Comparison of ENCODE assay signal across 28 cellular contexts in the genomic region with DNA sequence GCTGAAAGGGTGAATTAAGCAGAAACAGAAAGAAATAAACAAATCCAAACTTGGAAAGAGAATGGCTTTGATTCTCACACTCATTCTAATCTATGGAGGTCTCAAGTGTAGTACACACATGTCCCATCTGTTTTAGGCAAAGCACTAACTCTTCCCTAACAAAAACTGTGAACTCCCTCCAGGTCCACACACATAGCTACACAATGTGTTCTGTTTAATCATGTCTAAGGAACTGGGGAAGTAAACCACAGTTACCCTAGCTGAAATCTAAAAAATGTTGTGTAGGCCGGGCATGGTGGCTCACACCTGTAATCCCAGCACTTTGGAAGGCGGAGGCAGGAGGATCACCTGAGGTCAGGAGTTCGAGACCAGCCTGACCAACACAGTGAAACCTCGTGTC.
A peak's percentile ranks its signal among the peaks of the same experiment; 100 is the strongest.
DNase-seq lines count a peak whose midpoint lies in the region; ATAC-seq, FAIRE-seq and TF ChIP-seq lines count a peak whose summit lies in the region.
"Had no signal": no experiment of that assay in that cellular context is flagged by ENCODE, and none has a peak within 500 bp of the region (broad histone marks: within the 10 kb centered on the region; RNA-seq: fewer than 3 reads in every experiment).

No MANE protein-coding gene starts in this region.

- no peaks in the 10 kb centered on the region for H3K36me3 Mint-ChIP-seq in osteocyte (ENCODE audit: unreplicated experiment)
- H3K36me3 Mint-ChIP-seq: naive B cell had no signal

- peak; percentile 23 for DNase-seq in PC-3
- peak; percentile 37 for DNase-seq in bronchial epithelial cell (ENCODE audit: low read depth)
- no peak for DNase-seq in osteocyte (ENCODE audit: extremely low spot score, unreplicated experiment)
- DNase-seq in testis = no peak
- DNase-seq in DMS153 (lab: John Stamatoyannopoulos, UW) = no peak
- DNase-seq in superior temporal gyrus (ENCODE audit: extremely low spot score) = no peak
- DNase-seq: activated CD4-positive, alpha-beta T cell treated with anti-CD3 and anti-CD28 coated beads, Interleukin-2, amount 10 ng/mL, durations not matched to agents 24 days and 14 days; activated naive CD4-positive, alpha-beta T cell; activated T-cell treated with anti-CD3 and anti-CD28 coated beads, Interleukin-2, amount 50 U/mL, for 24 hours; colonic mucosa; effector CD8-positive, alpha-beta T cell; GDM1; H9; KBM-7; naive B cell; NCI-H1436 treated with DMSO at 0.1 percent for 48 hours; SHP77 treated with DMSO at 0.1 percent for 48 hours; sigmoid colon; stimulated activated naive CD4-positive, alpha-beta T cell treated with Interleukin-2 at 50 U/mL for 16 hours; T1000; tibial artery had no signal

- H3K27me3 Mint-ChIP-seq in osteocyte (ENCODE audit: unreplicated experiment) = no peaks in the 10 kb centered on the region
- H3K27me3 Mint-ChIP-seq: activated CD4-positive, alpha-beta T cell treated with anti-CD3 and anti-CD28 coated beads, Interleukin-2, amount 10 ng/mL, durations not matched to agents 24 days and 14 days; naive B cell had no signal

- FAIRE-seq in bronchial epithelial cell (lab: Jason Lieb, UNC) = no peak
- FAIRE-seq: frontal cortex had no signal

- BruUV-seq in PC-3 (replicated peaks; lab: Mats Ljungman, UMichigan) = no TSS peak

- no peak overlapping the region for H3K4me3 Mint-ChIP-seq in osteocyte (ENCODE audit: unreplicated experiment)
- H3K4me3 Mint-ChIP-seq: activated CD4-positive, alpha-beta T cell treated with anti-CD3 and anti-CD28 coated beads, Interleukin-2, amount 10 ng/mL, durations not matched to agents 24 days and 14 days; activated T-cell treated with anti-CD3 and anti-CD28 coated beads, Interleukin-2, amount 50 U/mL, for 24 hours; H9; naive B cell had no signal

- H3K4me1 ChIP-seq in ACC112 (ENCODE audit: control insufficient read depth, insufficient read depth, low read length, unreplicated experiment) (peaks cover 73% of the 10 kb centered on the region), PC-3 (ENCODE audit: insufficient read depth, low read length) (peaks cover 85% of the 10 kb centered on the region), testis (no peaks in the 10 kb centered on the region)
- H3K4me1 ChIP-seq: BLaER1 treated with 17β-estradiol and CSF1 and Interleukin-3, amounts not matched to agents 10 nM and 100 nM; colonic mucosa; prostate gland; sigmoid colon had no signal

- H3K27ac ChIP-seq in ACC112 (ENCODE audit: low read depth, low read length) = peak overlapping the region; percentile 97
- peak overlapping the region; percentile 100 for H3K27ac ChIP-seq in PC-3 (ENCODE audit: low read length)
- no peak overlapping the region for H3K27ac ChIP-seq in testis
- H3K27ac ChIP-seq: BLaER1 treated with 17β-estradiol and CSF1 and Interleukin-3, amounts not matched to agents 10 nM and 100 nM; colonic mucosa; neutrophil; prostate gland; sigmoid colon had no signal

- H3K27me3 ChIP-seq in ACC112 (ENCODE audit: insufficient read depth, low read length) = no peaks in the 10 kb centered on the region
- no peaks in the 10 kb centered on the region for H3K27me3 ChIP-seq in PC-3 (ENCODE audit: low read length)
- H3K27me3 ChIP-seq in bronchial epithelial cell (ENCODE audit: control insufficient read depth, insufficient read depth, low read length) = no peaks in the 10 kb centered on the region
- H3K27me3 ChIP-seq in testis = no peaks in the 10 kb centered on the region
- H3K27me3 ChIP-seq: BLaER1 treated with 17β-estradiol and CSF1 and Interleukin-3, amounts not matched to agents 10 nM and 100 nM; colonic mucosa; MG63; neutrophil; sigmoid colon; tibial artery had no signal

- POLR2A ChIA-PET in PC-3 (lab: Charles Lee; ENCODE audit: unreplicated experiment) = no interaction called here

- H3K4me2 ChIP-seq in PC-3 (ENCODE audit: low read length) = peak overlapping the region; percentile 37
- H3K4me2 ChIP-seq: BLaER1 treated with 17β-estradiol and CSF1 and Interleukin-3, amounts not matched to agents 10 nM and 100 nM had no signal

- H3K9me3 ChIP-seq in PC-3 (ENCODE audit: low read length) = no peaks in the 10 kb centered on the region
- no peaks in the 10 kb centered on the region for H3K9me3 ChIP-seq in testis
- H3K9me3 ChIP-seq: BLaER1 treated with 17β-estradiol and CSF1 and Interleukin-3, amounts not matched to agents 10 nM and 100 nM; colonic mucosa; MG63; neutrophil; prostate gland; sigmoid colon; tibial artery had no signal

- intact Hi-C loops in PC-3 (cut with micrococcal nuclease) (loop anchor here (1.0 to 2.0 kb wide), 7 partner anchors 28 to 117 kb away; no protein-coding TSS in a partner anchor), testis (cut with DNase I; ENCODE audit: low total_unique reads) (no loop called here)

- CTCF ChIA-PET in PC-3 (lab: Charles Lee) = interaction anchor here (1.1 kb wide), 1 partner anchor 61 kb away, joined by 3 read pairs; no protein-coding TSS in a partner anchor

- H3K9me3 Mint-ChIP-seq in osteocyte (ENCODE audit: unreplicated experiment) = no peaks in the 10 kb centered on the region
- H3K9me3 Mint-ChIP-seq: activated CD4-positive, alpha-beta T cell treated with anti-CD3 and anti-CD28 coated beads, Interleukin-2, amount 10 ng/mL, durations not matched to agents 24 days and 14 days; activated T-cell treated with anti-CD3 and anti-CD28 coated beads, Interleukin-2, amount 50 U/mL, for 24 hours; H9 had no signal

- ATAC-seq in PC-3 (no peak), GM19395 (IDR thresholded peaks at IDR 0.05; ENCODE audit: unreplicated experiment) (no peak)

- peaks cover 32% of the 10 kb centered on the region for H3F3A ChIP-seq in PC-3 (ENCODE audit: low read length, unreplicated experiment)

- no peak for TF ChIP-seq POLR2A in testis (IDR thresholded peaks at IDR 0.05)

- 90 to 98% methylated on average over 4 of the region's 4 CpGs for WGBS in testis, 2 donors

- peak overlapping the region; percentile 93 for H3K9ac ChIP-seq in PC-3 (ENCODE audit: low read length)
- H3K9ac ChIP-seq: BLaER1 treated with 17β-estradiol and CSF1 and Interleukin-3, amounts not matched to agents 10 nM and 100 nM had no signal

- H3K4me3 ChIP-seq in ACC112 (ENCODE audit: low read depth, low read length) = no peak overlapping the region
- H3K4me3 ChIP-seq in PC-3 (ENCODE audit: low read length) = no peak overlapping the region
- H3K4me3 ChIP-seq in bronchial epithelial cell (ENCODE audit: low read depth, low read length) = no peak overlapping the region
- no peak overlapping the region for H3K4me3 ChIP-seq in testis
- H3K4me3 ChIP-seq: BLaER1 treated with 17β-estradiol and CSF1 and Interleukin-3, amounts not matched to agents 10 nM and 100 nM; colonic mucosa; MG63; prostate gland; sigmoid colon; tibial artery had no signal

- H2AFZ ChIP-seq in ACC112 (ENCODE audit: low read length, unreplicated experiment) = no peak overlapping the region
- no peak overlapping the region for H2AFZ ChIP-seq in PC-3 (ENCODE audit: low read length)

- no peaks in the 10 kb centered on the region for H4K20me1 ChIP-seq in PC-3 (ENCODE audit: low read length)
- H4K20me1 ChIP-seq: BLaER1 treated with 17β-estradiol and CSF1 and Interleukin-3, amounts not matched to agents 10 nM and 100 nM had no signal

- H3K79me2 ChIP-seq in ACC112 (ENCODE audit: control insufficient read depth, insufficient read depth, low read length, unreplicated experiment) (no peaks in the 10 kb centered on the region), PC-3 (ENCODE audit: low read length) (no peaks in the 10 kb centered on the region; the same call in 1 of the 2 replicates)

- peaks cover 57% of the 10 kb centered on the region for H3K4me1 Mint-ChIP-seq in osteocyte (ENCODE audit: unreplicated experiment)
- H3K4me1 Mint-ChIP-seq: activated CD4-positive, alpha-beta T cell treated with anti-CD3 and anti-CD28 coated beads, Interleukin-2, amount 10 ng/mL, durations not matched to agents 24 days and 14 days; naive B cell had no signal

- H3K36me3 ChIP-seq in ACC112 (ENCODE audit: insufficient read depth, low read length) (no peaks in the 10 kb centered on the region), PC-3 (ENCODE audit: low read depth, low read length) (no peaks in the 10 kb centered on the region), bronchial epithelial cell (ENCODE audit: control insufficient read depth, insufficient read depth, low read length) (no peaks in the 10 kb centered on the region), testis (ENCODE audit: low read depth, missing control alignments) (no peaks in the 10 kb centered on the region)
- H3K36me3 ChIP-seq: BLaER1 treated with 17β-estradiol and CSF1 and Interleukin-3, amounts not matched to agents 10 nM and 100 nM; colonic mucosa; MG63; neutrophil; prostate gland; sigmoid colon; tibial artery had no signal

- peak overlapping the region; percentile 90 for H3K27ac Mint-ChIP-seq in osteocyte (ENCODE audit: unreplicated experiment)
- H3K27ac Mint-ChIP-seq: activated CD4-positive, alpha-beta T cell treated with anti-CD3 and anti-CD28 coated beads, Interleukin-2, amount 10 ng/mL, durations not matched to agents 24 days and 14 days; activated T-cell treated with anti-CD3 and anti-CD28 coated beads, Interleukin-2, amount 50 U/mL, for 24 hours; naive B cell had no signal

- TF ChIP-seq CTCF in PC-3 (conservative IDR thresholded peaks at IDR 0.05; ENCODE audit: low read depth, low read length) = no peak
- TF ChIP-seq CTCF in bronchial epithelial cell (IDR thresholded peaks at IDR 0.05; ENCODE audit: insufficient read depth, low read length, severe bottlenecking) = no peak
- no peak for TF ChIP-seq CTCF in osteocyte (IDR thresholded peaks at IDR 0.05)
- no peak for TF ChIP-seq CTCF in testis (IDR thresholded peaks at IDR 0.05)

- no peaks in the 10 kb centered on the region for H3K9me2 ChIP-seq in PC-3 (replicated peaks; ENCODE audit: low read length)

Comparison
In these comparisons a context has a peak if more than half of its experiments do, and no peak if none do; other contexts are left out.
1. H3K27ac ChIP-seq: peak in ACC112 (single experiment) and PC-3 (single experiment); none in testis (0 of 2).
2. DNase-seq: peak in PC-3 (single experiment) and bronchial epithelial cell (single experiment); none in osteocyte (single experiment), testis (single experiment), DMS153 (single experiment) and superior temporal gyrus (single experiment).